ENCODE assay signal across 24 cellular contexts in the genomic region with DNA sequence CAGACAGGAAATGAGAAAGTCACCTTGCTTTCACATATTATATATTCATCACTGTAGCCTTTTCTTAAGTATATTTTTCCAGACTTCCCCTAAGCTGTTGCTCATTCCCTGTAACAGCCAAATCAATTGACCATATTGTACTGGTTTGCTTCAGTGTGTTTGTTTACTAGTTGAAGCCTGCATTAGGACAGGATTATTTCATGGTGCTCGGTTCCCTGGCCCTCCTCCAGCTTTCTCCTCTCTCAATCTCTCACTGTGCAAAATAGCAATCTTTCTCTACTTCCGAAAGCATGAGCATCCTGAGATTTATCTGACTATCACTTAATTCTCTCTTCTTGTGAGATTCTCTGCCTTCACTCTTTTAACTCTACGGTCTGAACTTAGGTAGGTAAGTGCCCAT. TPM values are rescaled to one million over a fixed set of nuclear protein-coding genes. Genes with fewer than 3 reads are reported as not detected.
"Had no signal": no experiment of that assay in that cellular context is flagged by ENCODE, and none has a peak within 500 bp of the region (broad histone marks: within the 10 kb centered on the region; RNA-seq: fewer than 3 reads in every experiment).

No MANE protein-coding gene starts in this region.

- DNase-seq: activated CD4-positive, alpha-beta T cell treated with anti-CD3 and anti-CD28 coated beads for 48 hours; activated CD4-positive, alpha-beta T cell treated with anti-CD3 and anti-CD28 coated beads, Interleukin-2, amount 50 U/mL, for 4 hours; activated CD8-positive, alpha-beta memory T cell treated with anti-CD3 and anti-CD28 coated beads, Interleukin-2, amount 50 U/mL, for 48 hours; activated CD8-positive, alpha-beta T cell treated with anti-CD3 and anti-CD28 coated beads, Interleukin-2, amount 10 ng/mL, durations not matched to agents 7 days and 5 days; activated naive CD4-positive, alpha-beta T cell treated with anti-CD3 and anti-CD28 coated beads, Interleukin-2, amount 50 U/mL, for 16 hours; activated naive CD8-positive, alpha-beta T cell treated with anti-CD3 and anti-CD28 coated beads, Interleukin-2, amount 10 ng/mL, durations not matched to agents 7 days and 5 days; activated T-cell treated with anti-CD3 and anti-CD28 coated beads, Interleukin-2, amount 50 U/mL, for 1 hour; adrenal gland; anterior cingulate cortex; MG63; NCI-H146; NCI-H2029; NCI-H2227 treated with DMSO at 0.1 percent for 48 hours; NCI-H446 treated with DMSO at 0.1 percent for 48 hours; NCI-H524 treated with DMSO at 0.1 percent for 48 hours; NCI-H774; PC-3; SHP77; SW 1271 had no signal

- H3K27ac ChIP-seq: adrenal gland, SJSA1 had no signal

- H3K36me3 ChIP-seq: adrenal gland, MG63, SJSA1 had no signal

- H3K4me3 ChIP-seq: adrenal gland, MG63, SJSA1 had no signal

- H3K4me1 ChIP-seq: SJSA1 had no signal

- FAIRE-seq: RCC 7860 had no signal

- ATAC-seq: activated CD4-positive, CD25-positive, alpha-beta regulatory T cell treated with anti-CD3 and anti-CD28 coated beads, Interleukin-2, amount 50 U/mL, for 24 hours; activated CD8-positive, alpha-beta T cell treated with anti-CD3 and anti-CD28 coated beads, Interleukin-2, amount 10 ng/mL, durations not matched to agents 7 days and 5 days; PC-3; SK-N-SH treated with all-trans-retinoic acid at 6 μM for 48 hours had no signal

- H3K9me3 ChIP-seq: adrenal gland, MG63, SJSA1 had no signal

RNA-seq across cellular contexts. Expression of a gene that starts 2.4 kb away (rescaled TPM):
- total RNA-seq: activated CD8-positive, alpha-beta T cell treated with anti-CD3 and anti-CD28 coated beads, Interleukin-2, amount 10 ng/mL, durations not matched to agents 7 days and 5 days; activated naive CD8-positive, alpha-beta T cell treated with anti-CD3 and anti-CD28 coated beads, Interleukin-2, amount 10 ng/mL, durations not matched to agents 7 days and 5 days; adrenal gland; cardiac septum; PC-3; SJSA1 had no signal
- polyA plus RNA-seq: adrenal gland had no signal
